In the genomic region with DNA sequence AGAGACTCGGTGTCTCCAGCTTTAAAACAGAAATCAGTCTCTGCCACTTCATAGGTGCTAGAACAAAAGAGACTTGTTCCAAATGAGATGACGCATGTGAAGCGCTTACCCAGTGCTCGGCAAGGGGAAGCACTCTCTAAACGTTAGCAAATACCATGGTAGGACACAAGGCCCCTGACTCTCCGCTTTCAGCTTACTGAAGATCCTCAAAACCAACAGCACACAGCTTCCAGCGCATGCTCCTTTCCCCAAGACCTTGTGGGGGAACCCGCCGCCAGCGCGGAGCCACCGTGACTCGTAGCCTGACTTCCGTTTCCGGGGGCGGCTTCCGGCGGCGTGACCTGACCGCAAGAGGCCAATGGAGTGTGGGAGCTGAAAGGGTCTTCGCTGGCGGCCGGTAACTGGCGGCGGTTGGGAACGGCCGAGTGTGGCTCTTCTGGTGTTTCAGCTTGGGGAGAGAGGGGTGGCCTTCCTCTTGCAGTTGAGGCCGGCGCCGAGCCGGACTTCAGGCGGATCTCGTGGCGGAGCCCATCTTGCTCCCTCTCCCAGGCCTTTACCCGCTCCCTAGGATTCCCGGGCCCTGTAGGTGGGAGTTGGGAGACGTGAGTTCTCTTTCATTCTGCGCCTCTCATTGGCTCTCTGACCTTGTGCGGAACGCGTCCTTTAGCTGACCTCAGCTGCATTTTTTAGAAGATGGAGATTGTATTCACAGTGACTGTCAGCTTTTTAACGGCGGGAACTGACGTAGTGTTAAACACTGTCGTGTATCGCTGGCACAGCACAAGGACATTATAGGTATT, we compare ENCODE assay signal across 1 cellular context.
TF ChIP-seq lines count a peak whose summit lies in the region.

A gene with protein sequence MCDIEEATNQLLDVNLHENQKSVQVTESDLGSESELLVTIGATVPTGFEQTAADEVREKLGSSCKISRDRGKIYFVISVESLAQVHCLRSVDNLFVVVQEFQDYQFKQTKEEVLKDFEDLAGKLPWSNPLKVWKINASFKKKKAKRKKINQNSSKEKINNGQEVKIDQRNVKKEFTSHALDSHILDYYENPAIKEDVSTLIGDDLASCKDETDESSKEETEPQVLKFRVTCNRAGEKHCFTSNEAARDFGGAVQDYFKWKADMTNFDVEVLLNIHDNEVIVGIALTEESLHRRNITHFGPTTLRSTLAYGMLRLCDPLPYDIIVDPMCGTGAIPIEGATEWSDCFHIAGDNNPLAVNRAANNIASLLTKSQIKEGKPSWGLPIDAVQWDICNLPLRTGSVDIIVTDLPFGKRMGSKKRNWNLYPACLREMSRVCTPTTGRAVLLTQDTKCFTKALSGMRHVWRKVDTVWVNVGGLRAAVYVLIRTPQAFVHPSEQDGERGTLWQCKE (plus strand): TSS at position 324 of the 800 bp plus-strand sequence. CDS start 2,015 bp downstream, outside the sequence.

TF ChIP-seq in HEK293, 187 proteins besides CTCF, POLR2A, EP300 and RAD21 (continued from another document and continues in another):
- TF ChIP-seq, protein P1, sequence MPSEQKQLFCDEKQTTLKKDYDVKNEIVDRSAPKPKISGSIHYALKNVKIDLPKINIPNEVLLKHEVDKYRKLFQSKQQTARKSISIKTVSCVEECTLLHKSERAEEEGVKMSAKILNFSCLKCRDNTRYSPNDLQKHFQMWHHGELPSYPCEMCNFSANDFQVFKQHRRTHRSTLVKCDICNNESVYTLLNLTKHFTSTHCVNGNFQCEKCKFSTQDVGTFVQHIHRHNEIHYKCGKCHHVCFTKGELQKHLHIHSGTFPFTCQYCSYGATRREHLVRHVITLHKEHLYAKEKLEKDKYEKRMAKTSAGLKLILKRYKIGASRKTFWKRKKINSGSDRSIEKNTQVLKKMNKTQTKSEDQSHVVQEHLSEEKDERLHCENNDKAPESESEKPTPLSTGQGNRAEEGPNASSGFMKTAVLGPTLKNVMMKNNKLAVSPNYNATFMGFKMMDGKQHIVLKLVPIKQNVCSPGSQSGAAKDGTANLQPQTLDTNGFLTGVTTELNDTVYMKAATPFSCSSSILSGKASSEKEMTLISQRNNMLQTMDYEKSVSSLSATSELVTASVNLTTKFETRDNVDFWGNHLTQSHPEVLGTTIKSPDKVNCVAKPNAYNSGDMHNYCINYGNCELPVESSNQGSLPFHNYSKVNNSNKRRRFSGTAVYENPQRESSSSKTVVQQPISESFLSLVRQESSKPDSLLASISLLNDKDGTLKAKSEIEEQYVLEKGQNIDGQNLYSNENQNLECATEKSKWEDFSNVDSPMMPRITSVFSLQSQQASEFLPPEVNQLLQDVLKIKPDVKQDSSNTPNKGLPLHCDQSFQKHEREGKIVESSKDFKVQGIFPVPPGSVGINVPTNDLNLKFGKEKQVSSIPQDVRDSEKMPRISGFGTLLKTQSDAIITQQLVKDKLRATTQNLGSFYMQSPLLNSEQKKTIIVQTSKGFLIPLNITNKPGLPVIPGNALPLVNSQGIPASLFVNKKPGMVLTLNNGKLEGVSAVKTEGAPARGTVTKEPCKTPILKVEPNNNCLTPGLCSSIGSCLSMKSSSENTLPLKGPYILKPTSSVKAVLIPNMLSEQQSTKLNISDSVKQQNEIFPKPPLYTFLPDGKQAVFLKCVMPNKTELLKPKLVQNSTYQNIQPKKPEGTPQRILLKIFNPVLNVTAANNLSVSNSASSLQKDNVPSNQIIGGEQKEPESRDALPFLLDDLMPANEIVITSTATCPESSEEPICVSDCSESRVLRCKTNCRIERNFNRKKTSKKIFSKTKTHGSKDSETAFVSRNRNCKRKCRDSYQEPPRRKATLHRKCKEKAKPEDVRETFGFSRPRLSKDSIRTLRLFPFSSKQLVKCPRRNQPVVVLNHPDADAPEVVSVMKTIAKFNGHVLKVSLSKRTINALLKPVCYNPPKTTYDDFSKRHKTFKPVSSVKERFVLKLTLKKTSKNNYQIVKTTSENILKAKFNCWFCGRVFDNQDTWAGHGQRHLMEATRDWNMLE (tag by site-specific recombination; conservative IDR thresholded peaks at IDR 0.05; ENCODE audit: low read depth): peak; percentile 100
- TF ChIP-seq, protein P2, sequence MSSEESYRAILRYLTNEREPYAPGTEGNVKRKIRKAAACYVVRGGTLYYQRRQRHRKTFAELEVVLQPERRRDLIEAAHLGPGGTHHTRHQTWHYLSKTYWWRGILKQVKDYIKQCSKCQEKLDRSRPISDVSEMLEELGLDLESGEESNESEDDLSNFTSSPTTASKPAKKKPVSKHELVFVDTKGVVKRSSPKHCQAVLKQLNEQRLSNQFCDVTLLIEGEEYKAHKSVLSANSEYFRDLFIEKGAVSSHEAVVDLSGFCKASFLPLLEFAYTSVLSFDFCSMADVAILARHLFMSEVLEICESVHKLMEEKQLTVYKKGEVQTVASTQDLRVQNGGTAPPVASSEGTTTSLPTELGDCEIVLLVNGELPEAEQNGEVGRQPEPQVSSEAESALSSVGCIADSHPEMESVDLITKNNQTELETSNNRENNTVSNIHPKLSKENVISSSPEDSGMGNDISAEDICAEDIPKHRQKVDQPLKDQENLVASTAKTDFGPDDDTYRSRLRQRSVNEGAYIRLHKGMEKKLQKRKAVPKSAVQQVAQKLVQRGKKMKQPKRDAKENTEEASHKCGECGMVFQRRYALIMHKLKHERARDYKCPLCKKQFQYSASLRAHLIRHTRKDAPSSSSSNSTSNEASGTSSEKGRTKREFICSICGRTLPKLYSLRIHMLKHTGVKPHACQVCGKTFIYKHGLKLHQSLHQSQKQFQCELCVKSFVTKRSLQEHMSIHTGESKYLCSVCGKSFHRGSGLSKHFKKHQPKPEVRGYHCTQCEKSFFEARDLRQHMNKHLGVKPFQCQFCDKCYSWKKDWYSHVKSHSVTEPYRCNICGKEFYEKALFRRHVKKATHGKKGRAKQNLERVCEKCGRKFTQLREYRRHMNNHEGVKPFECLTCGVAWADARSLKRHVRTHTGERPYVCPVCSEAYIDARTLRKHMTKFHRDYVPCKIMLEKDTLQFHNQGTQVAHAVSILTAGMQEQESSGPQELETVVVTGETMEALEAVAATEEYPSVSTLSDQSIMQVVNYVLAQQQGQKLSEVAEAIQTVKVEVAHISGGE (tag by site-specific recombination; conservative IDR thresholded peaks at IDR 0.05; ENCODE audit: low read depth): peak; percentile 97
- TF ChIP-seq REPIN1 (tag by site-specific recombination; IDR thresholded peaks at IDR 0.05; ENCODE audit: low read depth) (0 out of 2 replicates have a peak, but pooled peaks have one; percentile 63), ZNF274 (IDR thresholded peaks at IDR 0.05; ENCODE audit: low read length) (no peak), ZNF274 (tag by site-specific recombination; IDR thresholded peaks at IDR 0.05; ENCODE audit: borderline replicate concordance) (peak; percentile 88; the same call in 1 of the 2 replicates), ZNF341 (tag by site-specific recombination; IDR thresholded peaks at IDR 0.05; ENCODE audit: low read depth) (peak; percentile 99), WT1 (tag by site-specific recombination; IDR thresholded peaks at IDR 0.05) (peak; percentile 34; the same call in 1 of the 2 replicates), SP2 (tag by site-specific recombination; IDR thresholded peaks at IDR 0.05) (peak; percentile 97), GLIS1 (tag by site-specific recombination; IDR thresholded peaks at IDR 0.05) (peak; percentile 86), ZEB2 (tag by site-specific recombination; IDR thresholded peaks at IDR 0.05) (peak; percentile 97), ZNF600 (tag by site-specific recombination; IDR thresholded peaks at IDR 0.05) (peak; percentile 95), IKZF3 (tag by site-specific recombination; IDR thresholded peaks at IDR 0.05) (peak; percentile 95), KLF16 (tag by site-specific recombination; IDR thresholded peaks at IDR 0.05) (peak; percentile 90), ZNF701 (tag by site-specific recombination; IDR thresholded peaks at IDR 0.05) (no peak), ZNF501 (tag by site-specific recombination; IDR thresholded peaks at IDR 0.05) (peak; percentile 94), ZNF366 (tag by site-specific recombination; conservative IDR thresholded peaks at IDR 0.05) (peak; percentile 39; the same call in 1 of the 2 replicates), ZFHX2 (tag by site-specific recombination; conservative IDR thresholded peaks at IDR 0.05) (peak; percentile 93), ZNF140 (tag by site-specific recombination; IDR thresholded peaks at IDR 0.05) (no peak), ZNF843 (tag by site-specific recombination; IDR thresholded peaks at IDR 0.05) (peak; percentile 63), ZBTB17 (tag by site-specific recombination; IDR thresholded peaks at IDR 0.05) (peak; percentile 86), SP7 (tag by site-specific recombination; IDR thresholded peaks at IDR 0.05) (peak; percentile 90), ZNF621 (tag by site-specific recombination; IDR thresholded peaks at IDR 0.05) (no peak), ZBTB21 (tag by site-specific recombination; IDR thresholded peaks at IDR 0.05) (0 out of 2 replicates have a peak, but pooled peaks have one; percentile 47), ZNF791 (tag by site-specific recombination; IDR thresholded peaks at IDR 0.05) (no peak), OSR2 (tag by site-specific recombination; IDR thresholded peaks at IDR 0.05) (peak; percentile 94), KLF9 (tag by site-specific recombination; IDR thresholded peaks at IDR 0.05; ENCODE audit: low read depth) (peak; percentile 62; the same call in 1 of the 2 replicates), BCL11A (tag by site-specific recombination; IDR thresholded peaks at IDR 0.05; ENCODE audit: low read depth) (peak; percentile 64; the same call in 1 of the 2 replicates), KLF8 (tag by site-specific recombination; IDR thresholded peaks at IDR 0.05) (peak; percentile 82)
- TF ChIP-seq, protein P3, sequence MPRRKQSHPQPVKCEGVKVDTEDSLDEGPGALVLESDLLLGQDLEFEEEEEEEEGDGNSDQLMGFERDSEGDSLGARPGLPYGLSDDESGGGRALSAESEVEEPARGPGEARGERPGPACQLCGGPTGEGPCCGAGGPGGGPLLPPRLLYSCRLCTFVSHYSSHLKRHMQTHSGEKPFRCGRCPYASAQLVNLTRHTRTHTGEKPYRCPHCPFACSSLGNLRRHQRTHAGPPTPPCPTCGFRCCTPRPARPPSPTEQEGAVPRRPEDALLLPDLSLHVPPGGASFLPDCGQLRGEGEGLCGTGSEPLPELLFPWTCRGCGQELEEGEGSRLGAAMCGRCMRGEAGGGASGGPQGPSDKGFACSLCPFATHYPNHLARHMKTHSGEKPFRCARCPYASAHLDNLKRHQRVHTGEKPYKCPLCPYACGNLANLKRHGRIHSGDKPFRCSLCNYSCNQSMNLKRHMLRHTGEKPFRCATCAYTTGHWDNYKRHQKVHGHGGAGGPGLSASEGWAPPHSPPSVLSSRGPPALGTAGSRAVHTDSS (tag by site-specific recombination; IDR thresholded peaks at IDR 0.05): no peak
- TF ChIP-seq, protein P4, sequence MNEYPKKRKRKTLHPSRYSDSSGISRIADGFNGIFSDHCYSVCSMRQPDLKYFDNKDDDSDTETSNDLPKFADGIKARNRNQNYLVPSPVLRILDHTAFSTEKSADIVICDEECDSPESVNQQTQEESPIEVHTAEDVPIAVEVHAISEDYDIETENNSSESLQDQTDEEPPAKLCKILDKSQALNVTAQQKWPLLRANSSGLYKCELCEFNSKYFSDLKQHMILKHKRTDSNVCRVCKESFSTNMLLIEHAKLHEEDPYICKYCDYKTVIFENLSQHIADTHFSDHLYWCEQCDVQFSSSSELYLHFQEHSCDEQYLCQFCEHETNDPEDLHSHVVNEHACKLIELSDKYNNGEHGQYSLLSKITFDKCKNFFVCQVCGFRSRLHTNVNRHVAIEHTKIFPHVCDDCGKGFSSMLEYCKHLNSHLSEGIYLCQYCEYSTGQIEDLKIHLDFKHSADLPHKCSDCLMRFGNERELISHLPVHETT (tag by site-specific recombination; IDR thresholded peaks at IDR 0.05): peak; percentile 79
- TF ChIP-seq, protein P5, sequence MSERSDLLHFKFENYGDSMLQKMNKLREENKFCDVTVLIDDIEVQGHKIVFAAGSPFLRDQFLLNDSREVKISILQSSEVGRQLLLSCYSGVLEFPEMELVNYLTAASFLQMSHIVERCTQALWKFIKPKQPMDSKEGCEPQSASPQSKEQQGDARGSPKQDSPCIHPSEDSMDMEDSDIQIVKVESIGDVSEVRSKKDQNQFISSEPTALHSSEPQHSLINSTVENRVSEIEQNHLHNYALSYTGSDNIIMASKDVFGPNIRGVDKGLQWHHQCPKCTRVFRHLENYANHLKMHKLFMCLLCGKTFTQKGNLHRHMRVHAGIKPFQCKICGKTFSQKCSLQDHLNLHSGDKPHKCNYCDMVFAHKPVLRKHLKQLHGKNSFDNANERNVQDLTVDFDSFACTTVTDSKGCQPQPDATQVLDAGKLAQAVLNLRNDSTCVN (tag by site-specific recombination; optimal IDR thresholded peaks at IDR 0.05): peak; percentile 56
- TF ChIP-seq, protein P6, sequence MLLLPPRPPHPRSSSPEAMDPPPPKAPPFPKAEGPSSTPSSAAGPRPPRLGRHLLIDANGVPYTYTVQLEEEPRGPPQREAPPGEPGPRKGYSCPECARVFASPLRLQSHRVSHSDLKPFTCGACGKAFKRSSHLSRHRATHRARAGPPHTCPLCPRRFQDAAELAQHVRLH (tag by site-specific recombination; IDR thresholded peaks at IDR 0.05): peak; percentile 64; the same call in 1 of the 2 replicates
- TF ChIP-seq, protein P7, sequence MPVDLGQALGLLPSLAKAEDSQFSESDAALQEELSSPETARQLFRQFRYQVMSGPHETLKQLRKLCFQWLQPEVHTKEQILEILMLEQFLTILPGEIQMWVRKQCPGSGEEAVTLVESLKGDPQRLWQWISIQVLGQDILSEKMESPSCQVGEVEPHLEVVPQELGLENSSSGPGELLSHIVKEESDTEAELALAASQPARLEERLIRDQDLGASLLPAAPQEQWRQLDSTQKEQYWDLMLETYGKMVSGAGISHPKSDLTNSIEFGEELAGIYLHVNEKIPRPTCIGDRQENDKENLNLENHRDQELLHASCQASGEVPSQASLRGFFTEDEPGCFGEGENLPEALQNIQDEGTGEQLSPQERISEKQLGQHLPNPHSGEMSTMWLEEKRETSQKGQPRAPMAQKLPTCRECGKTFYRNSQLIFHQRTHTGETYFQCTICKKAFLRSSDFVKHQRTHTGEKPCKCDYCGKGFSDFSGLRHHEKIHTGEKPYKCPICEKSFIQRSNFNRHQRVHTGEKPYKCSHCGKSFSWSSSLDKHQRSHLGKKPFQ (tag by site-specific recombination; IDR thresholded peaks at IDR 0.05): peak; percentile 84; the same call in 1 of the 2 replicates
- TF ChIP-seq, protein P8, sequence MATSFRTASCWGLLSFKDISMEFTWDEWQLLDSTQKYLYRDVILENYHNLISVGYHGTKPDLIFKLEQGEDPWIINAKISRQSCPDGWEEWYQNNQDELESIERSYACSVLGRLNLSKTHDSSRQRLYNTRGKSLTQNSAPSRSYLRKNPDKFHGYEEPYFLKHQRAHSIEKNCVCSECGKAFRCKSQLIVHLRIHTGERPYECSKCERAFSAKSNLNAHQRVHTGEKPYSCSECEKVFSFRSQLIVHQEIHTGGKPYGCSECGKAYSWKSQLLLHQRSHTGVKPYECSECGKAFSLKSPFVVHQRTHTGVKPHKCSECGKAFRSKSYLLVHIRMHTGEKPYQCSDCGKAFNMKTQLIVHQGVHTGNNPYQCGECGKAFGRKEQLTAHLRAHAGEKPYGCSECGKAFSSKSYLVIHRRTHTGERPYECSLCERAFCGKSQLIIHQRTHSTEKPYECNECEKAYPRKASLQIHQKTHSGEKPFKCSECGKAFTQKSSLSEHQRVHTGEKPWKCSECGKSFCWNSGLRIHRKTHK (tag by site-specific recombination; IDR thresholded peaks at IDR 0.05): no peak
